ENCODE assay signal across 27 cellular contexts in the genomic region with DNA sequence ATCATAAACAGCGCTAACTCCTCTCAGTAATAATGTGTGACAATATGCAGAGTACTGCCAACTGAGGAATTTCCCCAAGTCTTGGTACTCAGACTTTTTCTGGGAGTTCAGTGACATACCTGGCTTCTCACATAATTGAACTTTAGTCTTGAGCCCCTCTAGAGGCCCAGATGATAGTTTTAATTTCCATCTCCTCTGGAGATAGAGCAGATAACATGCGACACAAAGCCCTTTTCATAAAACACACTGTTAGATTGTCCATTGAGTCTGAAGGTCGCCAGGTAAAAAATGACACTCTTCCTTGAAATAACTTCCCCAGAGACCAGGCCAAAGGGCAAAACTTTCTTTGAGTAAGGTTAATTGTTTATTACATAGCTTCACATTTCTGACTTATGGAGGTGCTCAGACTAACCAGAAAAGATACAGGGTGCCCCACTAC.
"Had no signal": no experiment of that assay in that cellular context is flagged by ENCODE, and none has a peak within 500 bp of the region (broad histone marks: within the 10 kb centered on the region; RNA-seq: fewer than 3 reads in every experiment).

No MANE protein-coding gene starts in this region.

- H3K27ac ChIP-seq: neural progenitor cell, ovary, parathyroid adenoma, psoas muscle, skin epidermis, spleen, suprapubic skin, testis, tibial artery, transverse colon, upper lobe of right lung, uterus had no signal

- H3K4me2 ChIP-seq: neural progenitor cell, smooth muscle cell had no signal

- DNase-seq: natural killer cell; occipital lobe; ovary; psoas muscle; right cardiac atrium; spleen; stimulated activated CD4-positive, alpha-beta T cell treated with anti-CD3 and anti-CD28 coated beads, Interleukin-12 subunit alpha, Interleukin-12 subunit beta, amount 100 ng/mL, for 4 hours; stimulated activated CD4-positive, alpha-beta T cell treated with anti-CD3 and anti-CD28 coated beads, Interleukin-1b, Interleukin-23, amount 100 ng/mL, for 48 hours; stimulated activated CD4-positive, alpha-beta T cell treated with anti-CD3 and anti-CD28 coated beads, Interleukin-4, amount 100 ng/mL, for 1 hour; stimulated activated CD4-positive, alpha-beta T cell treated with anti-CD3 and anti-CD28 coated beads, Interleukin-4, amount 100 ng/mL, for 4 hours; stimulated activated CD8-positive, alpha-beta memory T cell treated with anti-CD3 and anti-CD28 coated beads, Interleukin-4, amount 100 ng/mL, for 48 hours; stimulated activated naive CD4-positive, alpha-beta T cell; stimulated activated naive CD8-positive, alpha-beta T cell treated with anti-CD3 and anti-CD28 coated beads, Interleukin-15, amount 100 ng/mL, for 72 hours; stimulated activated naive CD8-positive, alpha-beta T cell treated with anti-CD3 and anti-CD28 coated beads, Interleukin-15, Interleukin-2, amounts not matched to agents 100 U/mL and 50 U/mL, for 24 hours; substantia nigra; testis; tibial artery; transverse colon; upper lobe of right lung; uterus had no signal

- H3K27me3 ChIP-seq: neural progenitor cell, ovary, spleen, suprapubic skin, testis, tibial artery, transverse colon, upper lobe of right lung, uterus had no signal

- H3K4me3 ChIP-seq: neural progenitor cell, ovary, psoas muscle, skin epidermis, smooth muscle cell, spleen, suprapubic skin, testis, tibial artery, transverse colon, upper lobe of right lung, uterus had no signal

- H3K79me2 ChIP-seq: parathyroid adenoma had no signal

- ATAC-seq: natural killer cell; psoas muscle; right cardiac atrium; sciatic nerve; stimulated activated memory B cell treated with anti-CD40 and anti-IgM and Interleukin-4, amounts not matched to agents 10 μg/mL and 1 μg/mL and 100 μg/mL, for 72 hours; stimulated activated naive CD8-positive, alpha-beta T cell treated with anti-CD3 and anti-CD28 coated beads, Interleukin-15, amount 100 ng/mL, for 72 hours; stimulated activated naive CD8-positive, alpha-beta T cell treated with anti-CD3 and anti-CD28 coated beads, Interleukin-15, Interleukin-2, amounts not matched to agents 100 U/mL and 50 U/mL, for 24 hours; upper lobe of right lung had no signal

- H3K4me1 ChIP-seq: neural progenitor cell, parathyroid adenoma, psoas muscle, spleen, suprapubic skin, testis, tibial artery, upper lobe of right lung, uterus had no signal

- H3K9me3 ChIP-seq: ovary, psoas muscle, spleen, suprapubic skin, testis, tibial artery, transverse colon, upper lobe of right lung, uterus had no signal

- H3K36me3 ChIP-seq: neural progenitor cell, ovary, spleen, suprapubic skin, tibial artery, transverse colon, upper lobe of right lung, uterus had no signal

- H2AFZ ChIP-seq: neural progenitor cell, parathyroid adenoma had no signal
